Comparison of ENCODE assay signal across 8 cellular contexts in the genomic region with DNA sequence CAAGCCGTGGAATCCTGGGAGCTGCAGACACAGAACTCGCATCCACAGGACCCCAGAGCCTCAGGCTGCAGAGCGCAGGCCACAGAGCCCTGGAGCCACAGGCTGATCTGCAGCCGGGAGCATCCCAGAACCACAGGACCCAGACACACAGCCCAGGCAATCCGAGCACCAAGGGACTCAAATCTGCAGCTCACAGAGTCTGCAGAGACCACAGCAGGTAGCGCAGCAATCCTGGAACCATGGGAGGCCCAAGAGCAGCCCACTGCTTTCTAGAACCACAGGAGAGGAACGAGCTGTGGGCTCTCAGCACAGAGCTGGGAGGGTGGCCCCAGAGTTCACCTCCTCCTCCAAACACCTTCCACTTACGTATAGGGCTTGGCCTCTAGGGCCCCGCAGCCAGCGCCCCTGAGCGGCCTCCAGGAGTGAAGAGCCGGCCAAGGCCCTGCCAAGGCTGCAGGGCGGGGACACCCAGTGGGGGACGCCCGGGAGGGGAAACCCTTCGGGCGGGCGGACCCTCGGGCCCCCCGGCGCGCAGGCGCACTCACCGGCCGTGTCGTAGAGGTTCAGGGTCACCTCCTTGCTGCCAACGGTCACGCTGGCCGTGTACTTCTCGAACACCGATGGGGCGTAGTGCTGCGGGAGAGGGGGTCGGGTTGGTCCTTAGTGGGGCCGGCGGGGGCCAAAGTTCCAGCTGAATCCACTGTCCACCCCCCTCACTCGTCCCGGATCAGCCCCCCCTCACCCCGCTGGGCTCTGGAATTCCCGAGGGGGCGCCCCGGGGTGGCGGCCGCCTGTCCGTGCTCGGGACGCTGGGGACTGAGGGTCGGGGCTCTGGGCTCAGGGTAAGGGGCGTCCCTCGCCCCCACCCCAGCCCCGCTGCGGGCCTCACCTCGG. TPM values are rescaled to one million over a fixed set of nuclear protein-coding genes. Genes with fewer than 3 reads are reported as not detected.
A peak's percentile ranks its signal among the peaks of the same experiment; 100 is the strongest.
DNase-seq lines count a peak whose midpoint lies in the region; ATAC-seq, FAIRE-seq and TF ChIP-seq lines count a peak whose summit lies in the region.

No MANE protein-coding gene starts in this region.

- dilution Hi-C loops in keratinocyte (cut with MboI; ENCODE audit: extremely low pct_ligation_motif_present, low sequenced_read_pairs): no loop called here

- H3K9me3 Mint-ChIP-seq in stimulated activated naive CD8-positive, alpha-beta T cell treated with anti-CD3 and anti-CD28 coated beads, Interleukin-15, amount 100 ng/mL, for 72 hours: no peaks in the 10 kb centered on the region

- H3K4me2 ChIP-seq in keratinocyte (ENCODE audit: control insufficient read depth, extremely low read depth, insufficient read depth, low read depth, low read length): peak overlapping the region; percentile 88

- H3K27ac ChIP-seq in keratinocyte (ENCODE audit: control insufficient read depth, insufficient read depth, low read length): no peak overlapping the region

- H3K4me3 ChIP-seq in adipocyte (ENCODE audit: low read length) (peak overlapping the region; percentile 77), keratinocyte (ENCODE audit: control insufficient read depth in 2 of 3, extremely low read depth in 1 of 3, insufficient read depth in 2 of 3, low read depth in 1 of 3, low read length in 3 of 3) (peak overlapping the region; percentile 39 to 67 (median 56))

- no peaks in the 10 kb centered on the region for H3K27me3 ChIP-seq in adipocyte (replicated peaks; ENCODE audit: control insufficient read depth, insufficient read depth, low read length)
- H3K27me3 ChIP-seq in keratinocyte (ENCODE audit: control insufficient read depth, extremely low read depth, insufficient read depth, low read length): no peaks in the 10 kb centered on the region

- H3K9ac ChIP-seq in ES-I3 (ENCODE audit: low read depth, low read length): peak overlapping the region; percentile 54
- H3K9ac ChIP-seq in adipocyte (ENCODE audit: low read length): no peak overlapping the region
- H3K9ac ChIP-seq in keratinocyte (ENCODE audit: control insufficient read depth, extremely low read depth, insufficient read depth, low read length): peak overlapping the region; percentile 69

- peak overlapping the region; percentile 78 to 85 for H3K27ac Mint-ChIP-seq in stimulated activated naive CD8-positive, alpha-beta T cell treated with anti-CD3 and anti-CD28 coated beads, Interleukin-15, amount 100 ng/mL, for 72 hours

- H3K9me1 ChIP-seq in keratinocyte (ENCODE audit: control insufficient read depth, extremely low read depth, insufficient read depth, low read length): no peaks in the 10 kb centered on the region

- no peak for FAIRE-seq in keratinocyte (lab: Jason Lieb, UNC)

- H3K27me3 Mint-ChIP-seq in stimulated activated naive CD8-positive, alpha-beta T cell treated with anti-CD3 and anti-CD28 coated beads, Interleukin-15, amount 100 ng/mL, for 72 hours: no peaks in the 10 kb centered on the region

- H3K36me3 ChIP-seq in ES-I3 (ENCODE audit: insufficient read depth, low read length) (no peaks in the 10 kb centered on the region), adipocyte (ENCODE audit: control insufficient read depth, insufficient read depth, low read length, severe bottlenecking) (peaks cover 4% of the 10 kb centered on the region), keratinocyte (ENCODE audit: control insufficient read depth in 2 of 2, extremely low read depth in 1 of 2, insufficient read depth in 2 of 2, low read length in 2 of 2) (peaks cover 5 to 6% of the 10 kb centered on the region in 2 experiments)

- no peaks in the 10 kb centered on the region for H4K20me1 ChIP-seq in keratinocyte (ENCODE audit: control insufficient read depth, extremely low read depth, insufficient read depth, low read length)

- peak; percentile 22 for DNase-seq in NOMO-1 treated with DMSO at 0.1 percent for 48 hours (lab: John Stamatoyannopoulos, UW; ENCODE audit: unreplicated experiment)
- no peak for DNase-seq in adipocyte (ENCODE audit: low read depth)
- DNase-seq in keratinocyte (ENCODE audit: low read depth, low spot score): no peak
- peak; percentile 87 to 91 for DNase-seq in stimulated activated naive CD8-positive, alpha-beta T cell treated with anti-CD3 and anti-CD28 coated beads, Interleukin-15, amount 100 ng/mL, for 72 hours
- no peak for DNase-seq in occipital lobe (lab: John Stamatoyannopoulos, UW)
- DNase-seq in SW 1271 (lab: John Stamatoyannopoulos, UW): no peak

- H3K4me3 Mint-ChIP-seq in stimulated activated naive CD8-positive, alpha-beta T cell treated with anti-CD3 and anti-CD28 coated beads, Interleukin-15, amount 100 ng/mL, for 72 hours: peak overlapping the region; percentile 92 to 98

- no peak overlapping the region for H2AFZ ChIP-seq in keratinocyte (ENCODE audit: control insufficient read depth, low read length)

- H3K9me3 ChIP-seq in ES-I3 (ENCODE audit: control insufficient read depth, insufficient read depth, low read length): no peaks in the 10 kb centered on the region
- H3K9me3 ChIP-seq in adipocyte (ENCODE audit: control insufficient read depth, low read length): no peaks in the 10 kb centered on the region
- no peaks in the 10 kb centered on the region for H3K9me3 ChIP-seq in keratinocyte (ENCODE audit: control insufficient read depth, low read depth, low read length)

- H3K4me1 ChIP-seq in ES-I3 (ENCODE audit: insufficient read depth, low read length): peaks cover 10% of the 10 kb centered on the region; the same call in 1 of the 2 replicates
- H3K4me1 ChIP-seq in adipocyte (ENCODE audit: control insufficient read depth, insufficient read depth, low read length): peaks cover 39% of the 10 kb centered on the region
- peaks cover 31% of the 10 kb centered on the region for H3K4me1 ChIP-seq in keratinocyte (ENCODE audit: control insufficient read depth, extremely low read depth, insufficient read depth, low read length)

- H3K4me1 Mint-ChIP-seq in stimulated activated naive CD8-positive, alpha-beta T cell treated with anti-CD3 and anti-CD28 coated beads, Interleukin-15, amount 100 ng/mL, for 72 hours: peaks cover 87% of the 10 kb centered on the region

- peak; percentile 58 for ATAC-seq in stimulated activated naive CD8-positive, alpha-beta T cell treated with anti-CD3 and anti-CD28 coated beads, Interleukin-15, amount 100 ng/mL, for 72 hours
- ATAC-seq in HG02870 (IDR thresholded peaks at IDR 0.05; ENCODE audit: unreplicated experiment): no peak

- H3K79me2 ChIP-seq in keratinocyte (ENCODE audit: control insufficient read depth, insufficient read depth, low read length): peaks cover 5% of the 10 kb centered on the region

- no peak for TF ChIP-seq CTCF in keratinocyte (optimal IDR thresholded peaks at IDR 0.05 in 1 of 3, IDR thresholded peaks at IDR 0.05 in 1 of 3, conservative IDR thresholded peaks at IDR 0.05 in 1 of 3; ENCODE audit: extremely low read depth in 1 of 3, insufficient read depth in 2 of 3, low read length in 3 of 3)

RNA-seq across cellular contexts. Expression of a gene that starts 0.6 kb away (rescaled TPM):
- polyA plus RNA-seq in keratinocyte: 2.8 to 4.3 TPM (median 4.1 TPM) in 3 replicates
- 3.3 TPM for polyA plus RNA-seq in keratinocyte (2011; ENCODE audit: low read depth)
- 3.1 and 5.3 TPM in 2 replicates for polyA plus RNA-seq in keratinocyte (2011; cell fraction: cytosol; rRNA removed)
- polyA plus RNA-seq in keratinocyte (2011; cell fraction: nucleus; rRNA removed): 4.8 and 5.9 TPM in 2 replicates
- 2.5 and 6.1 TPM in 2 replicates for polyA plus RNA-seq in keratinocyte (2012; ENCODE audit: low replicate concordance)
- polyA minus RNA-seq in keratinocyte: 7.0 to 7.7 TPM (median 7.7 TPM) in 3 replicates
- polyA minus RNA-seq in keratinocyte (2011; cell fraction: cytosol; rRNA and poly(A)+ RNA removed): 11.5 TPM
- 3.7 and 4.3 TPM in 2 replicates for polyA minus RNA-seq in keratinocyte (2011; cell fraction: nucleus; rRNA and poly(A)+ RNA removed)
- 14.5 TPM for total RNA-seq in occipital lobe

RNA-seq across cellular contexts. Expression of a gene that starts 11.0 kb away (rescaled TPM):
- polyA plus RNA-seq in keratinocyte: 0.71 to 1.2 TPM (median 0.72 TPM) in 3 replicates
- polyA plus RNA-seq in keratinocyte (2011; ENCODE audit: low read depth): 2.3 TPM
- polyA plus RNA-seq in keratinocyte (2011; cell fraction: cytosol; rRNA removed): 0.83 and 1.4 TPM in 2 replicates
- polyA plus RNA-seq in keratinocyte (2011; cell fraction: nucleus; rRNA removed): 7.9 and 9.7 TPM in 2 replicates
- 5.2 and 6.0 TPM in 2 replicates for polyA plus RNA-seq in keratinocyte (2012; ENCODE audit: low replicate concordance)
- polyA minus RNA-seq in keratinocyte: 1.5 to 8.6 TPM (median 2.4 TPM) in 3 replicates
- polyA minus RNA-seq in keratinocyte (2011; cell fraction: cytosol; rRNA and poly(A)+ RNA removed): 4.0 TPM
- 5.5 and 6.5 TPM in 2 replicates for polyA minus RNA-seq in keratinocyte (2011; cell fraction: nucleus; rRNA and poly(A)+ RNA removed)
- total RNA-seq in occipital lobe: 2.3 TPM

Comparison
In these comparisons a context has a peak if more than half of its experiments do, and no peak if none do; other contexts are left out.
1. DNase-seq: peak in NOMO-1 treated with DMSO at 0.1 percent for 48 hours (single experiment) and stimulated activated naive CD8-positive, alpha-beta T cell treated with anti-CD3 and anti-CD28 coated beads, Interleukin-15, amount 100 ng/mL, for 72 hours (2 of 2); none in adipocyte (single experiment), keratinocyte (single experiment), occipital lobe (single experiment) and SW 1271 (0 of 2).